Comparison of ENCODE assay signal across 8 cellular contexts in the genomic region with DNA sequence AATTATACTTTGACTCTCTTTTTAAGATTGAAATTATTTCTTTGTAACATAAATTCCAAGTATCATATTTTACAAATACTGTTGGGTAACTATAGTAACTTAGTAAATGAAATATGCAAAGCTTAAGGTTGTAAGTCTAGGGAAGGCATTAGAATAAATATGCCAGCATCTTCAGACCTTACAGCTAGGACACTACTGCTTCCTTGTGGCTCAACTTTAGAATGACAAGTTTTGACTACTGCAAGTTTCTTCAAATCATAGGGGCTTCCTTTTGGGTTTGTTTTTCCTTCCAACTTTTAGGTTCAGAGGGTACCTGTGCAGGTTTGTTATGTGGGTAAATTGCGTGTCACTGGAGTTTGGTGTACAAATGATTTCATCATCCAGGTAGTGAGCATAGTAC. TPM values are rescaled to one million over a fixed set of nuclear protein-coding genes. Genes with fewer than 3 reads are reported as not detected.
DNase-seq lines count a peak whose midpoint lies in the region; ATAC-seq, FAIRE-seq and TF ChIP-seq lines count a peak whose summit lies in the region.

No MANE protein-coding gene starts in this region.

- DNase-seq in RWPE2 (ENCODE audit: low spot score), result no peak
- peak in 1 of 2 donors; percentile 18 for DNase-seq in foreskin keratinocyte
- DNase-seq in left colon, result no peak
- DNase-seq in dedifferentiated amniotic fluid mesenchymal stem cell (ENCODE audit: extremely low spot score), result no peak
- DNase-seq in AG08396 (ENCODE audit: low spot score), result no peak

- intact Hi-C loops in left colon (cut with DNase I, micrococcal nuclease), result no loop called here

- no peak overlapping the region for H3K4me3 ChIP-seq in RWPE2 (ENCODE audit: severe bottlenecking)

- no peaks in the 10 kb centered on the region for H3K36me3 ChIP-seq in RWPE2 (ENCODE audit: low read depth)

- H3K9me3 ChIP-seq in RWPE2 (ENCODE audit: severe bottlenecking), result peaks cover 3% of the 10 kb centered on the region

- FAIRE-seq in A204.1 (lab: Jason Lieb, UNC), result peak; percentile 85

- no peak for ATAC-seq in RWPE2 (ENCODE audit: low read depth)
- no peak for ATAC-seq in foreskin keratinocyte
- no peak for ATAC-seq in left colon
- ATAC-seq in GM21825 (IDR thresholded peaks at IDR 0.05; ENCODE audit: unreplicated experiment), result no peak

- H3K4me1 ChIP-seq in RWPE2 (ENCODE audit: insufficient read depth, poor library complexity, severe bottlenecking), result no peaks in the 10 kb centered on the region
- no peaks in the 10 kb centered on the region for H3K4me1 ChIP-seq in foreskin keratinocyte

- TF ChIP-seq CTCF in GM12873 (IDR thresholded peaks at IDR 0.05; ENCODE audit: insufficient read depth, low read depth, low read length, missing control alignments), result peak; percentile 42
- peak; percentile 45 for TF ChIP-seq CTCF in RWPE2 (IDR thresholded peaks at IDR 0.05; ENCODE audit: poor library complexity, severe bottlenecking)
- TF ChIP-seq CTCF in foreskin keratinocyte (conservative IDR thresholded peaks at IDR 0.05), result peak; percentile 68

- H3K27me3 ChIP-seq in RWPE2 (ENCODE audit: insufficient read depth, poor library complexity, severe bottlenecking) (no peaks in the 10 kb centered on the region), foreskin keratinocyte (peaks cover 10% of the 10 kb centered on the region)

- H3K27ac ChIP-seq in RWPE2 (ENCODE audit: poor library complexity, severe bottlenecking) (no peak overlapping the region), foreskin keratinocyte (no peak overlapping the region)

RNA-seq across cellular contexts. Expression of a gene that starts 17.7 kb away (rescaled TPM):
- total RNA-seq in foreskin keratinocyte (not detected in 2 replicates), left colon (not detected)
- polyA plus RNA-seq in foreskin keratinocyte, result not detected in 2 replicates

RNA-seq across cellular contexts. Expression of a gene that starts 27.6 kb away (rescaled TPM):
- total RNA-seq in foreskin keratinocyte, result 4.3 and 5.7 TPM in 2 replicates
- polyA plus RNA-seq in foreskin keratinocyte, result 5.3 and 8.6 TPM in 2 replicates
- total RNA-seq in left colon, result not detected
